Comparison of ENCODE assay signal across 2 cellular contexts in genomic region chr12:106782619-106783018, GRCh38.
TF ChIP-seq lines count a peak whose summit lies in the region.

No MANE protein-coding gene starts in this region.

TF ChIP-seq in HepG2, 621 proteins besides CTCF, POLR2A, EP300 and RAD21:
- TF ChIP-seq ZNF616 (CRISPR knock-in tag; IDR thresholded peaks at IDR 0.05; ENCODE audit: low read depth) (no peak), HIC2 (CRISPR knock-in tag; IDR thresholded peaks at IDR 0.05; ENCODE audit: low read depth) (no peak), ZNF251 (CRISPR knock-in tag; IDR thresholded peaks at IDR 0.05) (no peak), AFF4 (CRISPR knock-in tag; IDR thresholded peaks at IDR 0.05) (no peak), LRRFIP1 (CRISPR knock-in tag; conservative IDR thresholded peaks at IDR 0.05) (no peak)

TF ChIP-seq in GM12891, 5 proteins besides CTCF, POLR2A, EP300 and RAD21 (continued from another document):
- TF ChIP-seq SPI1 (IDR thresholded peaks at IDR 0.05; ENCODE audit: low read depth, low read length) (no peak), PAX5 (IDR thresholded peaks at IDR 0.05; ENCODE audit: insufficient read depth, low read length, severe bottlenecking) (no peak), TAF1 (IDR thresholded peaks at IDR 0.05; ENCODE audit: low read depth, low read length) (no peak), POU2F2 (IDR thresholded peaks at IDR 0.05; ENCODE audit: low read depth, low read length) (no peak)
